Comparison of ENCODE assay signal across 13 cellular contexts in genomic region chr1:207862241-207862787, GRCh38. TPM values are rescaled to one million over a fixed set of nuclear protein-coding genes. Genes with fewer than 3 reads are reported as not detected.
DNase-seq lines count a peak whose midpoint lies in the region; ATAC-seq, FAIRE-seq and TF ChIP-seq lines count a peak whose summit lies in the region.
"Had no signal": no experiment of that assay in that cellular context is flagged by ENCODE, and none has a peak within 500 bp of the region (broad histone marks: within the 10 kb centered on the region; RNA-seq: fewer than 3 reads in every experiment).

No MANE protein-coding gene starts in this region.

- H3K4me3 ChIP-seq in thyroid gland (replicated peaks in 1 of 3) = no peak overlapping the region
- H3K4me3 ChIP-seq: GM23338, heart left ventricle, tibial nerve had no signal

- peaks cover 14% of the 10 kb centered on the region for H3K36me3 Mint-ChIP-seq in activated naive CD4-positive, alpha-beta T cell treated with anti-CD3 and anti-CD28 coated beads, Interleukin-2, amount 50 U/mL, for 24 hours
- peaks cover 50% of the 10 kb centered on the region for H3K36me3 Mint-ChIP-seq in activated CD8-positive, alpha-beta T cell treated with anti-CD3 and anti-CD28 coated beads for 36 hours (ENCODE audit: low read depth)

- H3K36me3 ChIP-seq in thyroid gland = no peaks in the 10 kb centered on the region

- peak overlapping the region; percentile 95 for H3K27ac Mint-ChIP-seq in activated naive CD4-positive, alpha-beta T cell treated with anti-CD3 and anti-CD28 coated beads, Interleukin-2, amount 50 U/mL, for 24 hours
- peak overlapping the region; percentile 89 for H3K27ac Mint-ChIP-seq in activated CD8-positive, alpha-beta T cell treated with anti-CD3 and anti-CD28 coated beads for 36 hours
- H3K27ac Mint-ChIP-seq: GM23338 had no signal

- H3K27me3 ChIP-seq in thyroid gland = no peaks in the 10 kb centered on the region
- H3K27me3 ChIP-seq: heart left ventricle, tibial nerve had no signal

- intact Hi-C loops in activated CD8-positive, alpha-beta T cell treated with anti-CD3 and anti-CD28 coated beads for 36 hours (cut with micrococcal nuclease) = no loop called here
- intact Hi-C loops in thyroid gland (cut with DNase I) = no loop called here

- no peak for ATAC-seq in activated CD8-positive, alpha-beta T cell treated with anti-CD3 and anti-CD28 coated beads for 36 hours
- ATAC-seq: GM23338, heart left ventricle had no signal

- H3K9me3 ChIP-seq in thyroid gland = no peaks in the 10 kb centered on the region
- H3K9me3 ChIP-seq: heart left ventricle, tibial nerve had no signal

- peaks cover 47 to 75% of the 10 kb centered on the region in 2 donors for H3K4me1 ChIP-seq in thyroid gland

- CTCF ChIA-PET in activated CD8-positive, alpha-beta T cell treated with anti-CD3 and anti-CD28 coated beads for 36 hours (lab: Charles Lee) = interaction anchor here (0.8 to 19.4 kb wide), 11 partner anchors 10 to 52 kb away, joined by 3 to 387 read pairs (median 4); no protein-coding TSS in a partner anchor

- H3K4me3 Mint-ChIP-seq in activated naive CD4-positive, alpha-beta T cell treated with anti-CD3 and anti-CD28 coated beads, Interleukin-2, amount 50 U/mL, for 24 hours = peak overlapping the region; percentile 46
- H3K4me3 Mint-ChIP-seq in activated CD8-positive, alpha-beta T cell treated with anti-CD3 and anti-CD28 coated beads for 36 hours = peak overlapping the region; percentile 49
- H3K4me3 Mint-ChIP-seq: GM23338 had no signal

- FAIRE-seq in RCC 7860 (lab: Jason Lieb, UNC) = no peak
- FAIRE-seq: colon had no signal

- no peaks in the 10 kb centered on the region for H3K27me3 Mint-ChIP-seq in activated naive CD4-positive, alpha-beta T cell treated with anti-CD3 and anti-CD28 coated beads, Interleukin-2, amount 50 U/mL, for 24 hours
- H3K27me3 Mint-ChIP-seq in activated CD8-positive, alpha-beta T cell treated with anti-CD3 and anti-CD28 coated beads for 36 hours = no peaks in the 10 kb centered on the region

- peak overlapping the region; percentile 24 to 61 (median 60) for H3K27ac ChIP-seq in thyroid gland

- no peak for TF ChIP-seq CTCF in activated CD8-positive, alpha-beta T cell treated with anti-CD3 and anti-CD28 coated beads for 36 hours (IDR thresholded peaks at IDR 0.05)
- no peak for TF ChIP-seq CTCF in thyroid gland (IDR thresholded peaks at IDR 0.05)

- peaks cover 3% of the 10 kb centered on the region for H3K4me1 Mint-ChIP-seq in activated naive CD4-positive, alpha-beta T cell treated with anti-CD3 and anti-CD28 coated beads, Interleukin-2, amount 50 U/mL, for 24 hours
- peaks cover 63% of the 10 kb centered on the region for H3K4me1 Mint-ChIP-seq in activated CD8-positive, alpha-beta T cell treated with anti-CD3 and anti-CD28 coated beads for 36 hours (ENCODE audit: low read depth)
- H3K4me1 Mint-ChIP-seq: GM23338 had no signal

- 79 to 80% methylated on average over 2 of the region's 2 CpGs for WGBS in thyroid gland, 2 donors

- POLR2A ChIA-PET in activated CD8-positive, alpha-beta T cell treated with anti-CD3 and anti-CD28 coated beads for 36 hours (lab: Charles Lee) = interaction anchor here (0.7 to 6.2 kb wide), 8 partner anchors 11 to 52 kb away, joined by 3 to 42 read pairs (median 4); no protein-coding TSS in a partner anchor

- H3K9me3 Mint-ChIP-seq in activated naive CD4-positive, alpha-beta T cell treated with anti-CD3 and anti-CD28 coated beads, Interleukin-2, amount 50 U/mL, for 24 hours = no peaks in the 10 kb centered on the region
- H3K9me3 Mint-ChIP-seq in activated CD8-positive, alpha-beta T cell treated with anti-CD3 and anti-CD28 coated beads for 36 hours = no peaks in the 10 kb centered on the region
- H3K9me3 Mint-ChIP-seq: GM23338 had no signal

- no peak for DNase-seq in activated naive CD4-positive, alpha-beta T cell (lab: John Stamatoyannopoulos, UW)
- no peak for DNase-seq in activated CD8-positive, alpha-beta T cell treated with anti-CD3 and anti-CD28 coated beads for 36 hours
- DNase-seq in fibroblast of peridontal ligament (ENCODE audit: extremely low read depth) (peak; percentile 67), thyroid gland (no peak), UCSD-AML1 (lab: John Stamatoyannopoulos, UW; ENCODE audit: unreplicated experiment) (no peak), nucleus accumbens (lab: John Stamatoyannopoulos, UW) (no peak), RCC 7860 (ENCODE audit: low spot score) (no peak)
- DNase-seq: heart left ventricle, NCI-H2029 had no signal

- no peak for TF ChIP-seq POLR2A in thyroid gland (IDR thresholded peaks at IDR 0.05)

RNA-seq across cellular contexts. Expression of gene CD34, which starts 48.6 kb away (rescaled TPM):
- total RNA-seq in activated CD8-positive, alpha-beta T cell treated with anti-CD3 and anti-CD28 coated beads for 36 hours = under 1 TPM; 0.04 to 0.05 TPM
- 10 to 100 TPM; 20.7 to 38.8 (median 27.8) TPM for total RNA-seq in thyroid gland

Comparison
In these comparisons a context has a peak if more than half of its experiments do, and no peak if none do; other contexts are left out.
1. RNA of gene CD34, which starts 48.6 kb away (total RNA-seq): 20.7 to 38.8 TPM in thyroid gland; 0.04 to 0.05 TPM in activated CD8-positive, alpha-beta T cell treated with anti-CD3 and anti-CD28 coated beads for 36 hours; every median in the first group is over 10 times any median in the second.